ENCODE assay signal across 8 cellular contexts in genomic region chr18:74147779-74148542, GRCh38. TPM values are rescaled to one million over a fixed set of nuclear protein-coding genes. Genes with fewer than 3 reads are reported as not detected.
DNase-seq lines count a peak whose midpoint lies in the region; ATAC-seq and TF ChIP-seq lines count a peak whose summit lies in the region.

A gene with protein sequence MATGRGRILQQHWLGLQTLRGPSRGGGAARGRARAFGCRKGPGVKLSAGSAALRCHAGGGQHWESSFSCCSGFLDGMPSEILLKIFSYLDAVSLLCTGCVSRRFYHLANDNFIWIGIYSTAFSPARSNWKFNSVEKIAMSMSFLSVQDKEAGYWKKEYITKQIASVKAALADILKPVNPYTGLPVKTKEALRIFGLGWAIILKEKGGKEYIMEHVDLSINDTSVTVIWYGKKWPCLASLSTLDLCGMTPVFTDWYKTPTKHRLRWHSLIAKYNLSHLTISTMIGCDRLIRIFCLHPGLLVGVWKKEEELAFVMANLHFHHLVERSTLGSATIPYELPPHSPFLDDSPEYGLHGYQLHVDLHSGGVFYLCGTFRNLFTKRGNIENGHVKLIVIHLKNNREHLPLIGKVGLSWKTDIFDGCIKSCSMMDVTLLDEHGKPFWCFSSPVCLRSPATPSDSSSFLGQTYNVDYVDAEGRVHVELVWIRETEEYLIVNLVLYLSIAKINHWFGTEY (minus strand): TSS chr18:74147834. CDS start chr18:74147785, 49 bp downstream.
A gene with protein sequence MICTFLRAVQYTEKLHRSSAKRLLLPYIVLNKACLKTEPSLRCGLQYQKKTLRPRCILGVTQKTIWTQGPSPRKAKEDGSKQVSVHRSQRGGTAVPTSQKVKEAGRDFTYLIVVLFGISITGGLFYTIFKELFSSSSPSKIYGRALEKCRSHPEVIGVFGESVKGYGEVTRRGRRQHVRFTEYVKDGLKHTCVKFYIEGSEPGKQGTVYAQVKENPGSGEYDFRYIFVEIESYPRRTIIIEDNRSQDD (plus strand): TSS chr18:74148523. CDS start chr18:74148809, 286 bp downstream.

- H3K27me3 ChIP-seq in fibroblast of lung (ENCODE audit: control insufficient read depth, insufficient read depth, low read length) = no peaks in the 10 kb centered on the region

- H3K4me1 ChIP-seq in fibroblast of lung (ENCODE audit: control insufficient read depth, extremely low read depth, insufficient read depth, low read length) = peaks cover 6% of the 10 kb centered on the region

- DNase-seq in EL (peak; percentile 96), H4 (ENCODE audit: low spot score) (peak; percentile 91), LNCaP clone FGC (ENCODE audit: low read depth) (peak; percentile 93), RPMI8226 (peak; percentile 99), fibroblast of lung (ENCODE audit: low read depth in 2 of 2) (peak; percentile 96 to 97), naive B cell (peak; percentile 97)
- DNase-seq in activated T-helper 2 cell treated with anti-CD3 and anti-CD28 coated beads, Interferon-gamma antibody, Interleukin-2, Interleukin-4, amounts not matched to agents 10 μg/mL and 5 μg/mL and 100 μg/mL, durations not matched to agents 14 hours and 24 hours and 36 hours (ENCODE audit: low spot score) = peak; percentile 95
- DNase-seq in stimulated activated effector memory CD8-positive, alpha-beta T cell treated with anti-CD3 and anti-CD28 coated beads, Interleukin-12 subunit alpha, Interleukin-12 subunit beta, amount 100 ng/mL, for 72 hours (ENCODE audit: low spot score in 2 of 2) = peak; percentile 91 to 98

- peak within 1 kb of the TSS; percentile 82 for H3K9ac ChIP-seq in fibroblast of lung (ENCODE audit: insufficient read depth, low read length)

- peaks cover 43% of the 10 kb centered on the region for H3K79me2 ChIP-seq in fibroblast of lung (ENCODE audit: control insufficient read depth, insufficient read depth, low read length)

- peak within 1 kb of the TSS; percentile 97 for H2AFZ ChIP-seq in fibroblast of lung (ENCODE audit: low read length)

- H3K27ac ChIP-seq in fibroblast of lung (ENCODE audit: insufficient read depth, low read length) = peak within 1 kb of the TSS; percentile 90

- H3K4me3 ChIP-seq in LNCaP clone FGC (ENCODE audit: low read depth, low read length) (peak within 1 kb of the TSS; percentile 89), fibroblast of lung (replicated peaks in 1 of 4; ENCODE audit: control extremely low read depth in 1 of 4, insufficient read depth in 1 of 4, low read depth in 3 of 4, low read length in 4 of 4) (peak within 1 kb of the TSS; percentile 86 to 99 (median 97))

- no peaks in the 10 kb centered on the region for H4K20me1 ChIP-seq in fibroblast of lung (ENCODE audit: control insufficient read depth, extremely low read depth, insufficient read depth, low read length)

- TF ChIP-seq CTCF in LNCaP clone FGC (IDR thresholded peaks at IDR 0.05; ENCODE audit: control insufficient read depth, extremely low read depth, insufficient read depth) (no peak), fibroblast of lung (conservative IDR thresholded peaks at IDR 0.05 in 1 of 2, IDR thresholded peaks at IDR 0.05 in 1 of 2; ENCODE audit: low read depth in 1 of 2, low read length in 2 of 2) (no peak)

- intact Hi-C loops in activated T-helper 2 cell treated with anti-CD3 and anti-CD28 coated beads, Interferon-gamma antibody, Interleukin-2, Interleukin-4, amounts not matched to agents 10 μg/mL and 5 μg/mL and 100 μg/mL, durations not matched to agents 14 hours and 24 hours and 36 hours (cut with micrococcal nuclease) = loop anchor here (1.0 to 2.0 kb wide), 6 partner anchors 8 to 447 kb away; no protein-coding TSS in a partner anchor

- peaks cover 45% of the 10 kb centered on the region for H3K4me1 Mint-ChIP-seq in activated T-helper 2 cell treated with anti-CD3 and anti-CD28 coated beads, Interferon-gamma antibody, Interleukin-2, Interleukin-4, amounts not matched to agents 10 μg/mL and 5 μg/mL and 100 μg/mL, durations not matched to agents 14 hours and 24 hours and 36 hours (ENCODE audit: low read depth)
- peaks cover 38 to 43% (median 42%) of the 10 kb centered on the region in 3 donors for H3K4me1 Mint-ChIP-seq in naive B cell
- H3K4me1 Mint-ChIP-seq in stimulated activated effector memory CD8-positive, alpha-beta T cell treated with anti-CD3 and anti-CD28 coated beads, Interleukin-12 subunit alpha, Interleukin-12 subunit beta, amount 100 ng/mL, for 72 hours = peaks cover 43% of the 10 kb centered on the region

- peak within 1 kb of the TSS; percentile 98 for H3K4me2 ChIP-seq in fibroblast of lung (ENCODE audit: extremely low read depth, insufficient read depth, low read length)

- peaks cover 4% of the 10 kb centered on the region for H3K27me3 Mint-ChIP-seq in activated T-helper 2 cell treated with anti-CD3 and anti-CD28 coated beads, Interferon-gamma antibody, Interleukin-2, Interleukin-4, amounts not matched to agents 10 μg/mL and 5 μg/mL and 100 μg/mL, durations not matched to agents 14 hours and 24 hours and 36 hours (ENCODE audit: low read depth)
- peaks cover 0 to 7% (median 4%) of the 10 kb centered on the region in 3 donors for H3K27me3 Mint-ChIP-seq in naive B cell

- H3K9me3 Mint-ChIP-seq in activated T-helper 2 cell treated with anti-CD3 and anti-CD28 coated beads, Interferon-gamma antibody, Interleukin-2, Interleukin-4, amounts not matched to agents 10 μg/mL and 5 μg/mL and 100 μg/mL, durations not matched to agents 14 hours and 24 hours and 36 hours = no peaks in the 10 kb centered on the region
- H3K9me3 Mint-ChIP-seq in naive B cell = no peaks in the 10 kb centered on the region
- no peaks in the 10 kb centered on the region for H3K9me3 Mint-ChIP-seq in stimulated activated effector memory CD8-positive, alpha-beta T cell treated with anti-CD3 and anti-CD28 coated beads, Interleukin-12 subunit alpha, Interleukin-12 subunit beta, amount 100 ng/mL, for 72 hours

- H3K36me3 ChIP-seq in fibroblast of lung (ENCODE audit: control insufficient read depth, insufficient read depth, low read length) = peaks cover 2% of the 10 kb centered on the region

- peak within 1 kb of the TSS; percentile 98 for H3K27ac Mint-ChIP-seq in activated T-helper 2 cell treated with anti-CD3 and anti-CD28 coated beads, Interferon-gamma antibody, Interleukin-2, Interleukin-4, amounts not matched to agents 10 μg/mL and 5 μg/mL and 100 μg/mL, durations not matched to agents 14 hours and 24 hours and 36 hours
- H3K27ac Mint-ChIP-seq in naive B cell = peak within 1 kb of the TSS; percentile 97 to 100 (median 98)
- peak within 1 kb of the TSS; percentile 98 for H3K27ac Mint-ChIP-seq in stimulated activated effector memory CD8-positive, alpha-beta T cell treated with anti-CD3 and anti-CD28 coated beads, Interleukin-12 subunit alpha, Interleukin-12 subunit beta, amount 100 ng/mL, for 72 hours

- no peaks in the 10 kb centered on the region for H3K9me3 ChIP-seq in fibroblast of lung (ENCODE audit: control insufficient read depth, insufficient read depth, low read depth, low read length)

- H3K4me3 Mint-ChIP-seq in activated T-helper 2 cell treated with anti-CD3 and anti-CD28 coated beads, Interferon-gamma antibody, Interleukin-2, Interleukin-4, amounts not matched to agents 10 μg/mL and 5 μg/mL and 100 μg/mL, durations not matched to agents 14 hours and 24 hours and 36 hours (ENCODE audit: low read depth) = peak within 1 kb of the TSS; percentile 99
- H3K4me3 Mint-ChIP-seq in naive B cell = peak within 1 kb of the TSS; percentile 93 to 100 (median 98)
- H3K4me3 Mint-ChIP-seq in stimulated activated effector memory CD8-positive, alpha-beta T cell treated with anti-CD3 and anti-CD28 coated beads, Interleukin-12 subunit alpha, Interleukin-12 subunit beta, amount 100 ng/mL, for 72 hours = peak within 1 kb of the TSS; percentile 93

- peak; percentile 82 for ATAC-seq in naive B cell (ENCODE audit: low read depth in 2 of 2)
- peak; percentile 93 for ATAC-seq in stimulated activated effector memory CD8-positive, alpha-beta T cell treated with anti-CD3 and anti-CD28 coated beads, Interleukin-12 subunit alpha, Interleukin-12 subunit beta, amount 100 ng/mL, for 72 hours

- H3K36me3 Mint-ChIP-seq in activated T-helper 2 cell treated with anti-CD3 and anti-CD28 coated beads, Interferon-gamma antibody, Interleukin-2, Interleukin-4, amounts not matched to agents 10 μg/mL and 5 μg/mL and 100 μg/mL, durations not matched to agents 14 hours and 24 hours and 36 hours (ENCODE audit: low read depth) = peaks cover 15% of the 10 kb centered on the region
- H3K36me3 Mint-ChIP-seq in naive B cell = peaks cover 0 to 5% of the 10 kb centered on the region in 2 donors
- peaks cover 40% of the 10 kb centered on the region for H3K36me3 Mint-ChIP-seq in stimulated activated effector memory CD8-positive, alpha-beta T cell treated with anti-CD3 and anti-CD28 coated beads, Interleukin-12 subunit alpha, Interleukin-12 subunit beta, amount 100 ng/mL, for 72 hours

RNA-seq across cellular contexts. Expression of the first gene that starts in this region (rescaled TPM):
- total RNA-seq in H4 (2014; rRNA removed; shearing (Covaris generic)) = 0.41 TPM in 1 of 2 replicates, not detected in the other
- total RNA-seq in activated T-helper 2 cell treated with anti-CD3 and anti-CD28 coated beads, Interferon-gamma antibody, Interleukin-2, Interleukin-4, amounts not matched to agents 10 μg/mL and 5 μg/mL and 100 μg/mL, durations not matched to agents 14 hours and 24 hours and 36 hours = 0.91 and 1.1 TPM in 2 replicates
- total RNA-seq in fibroblast of lung = 0.77 and 0.83 TPM in 2 replicates
- polyA plus RNA-seq in fibroblast of lung = 0.75 and 0.77 TPM in 2 replicates
- 0.50 and 0.93 TPM in 2 replicates for polyA plus RNA-seq in fibroblast of lung (2012)
- 0.96 TPM in 1 of 2 replicates, not detected in the other for polyA minus RNA-seq in fibroblast of lung (ENCODE audit: low replicate concordance)
- polyA plus RNA-seq in naive B cell (ENCODE audit: low read depth in 6 of 6) = 10 to 100 TPM in 1 of 6 donors, 1 to 10 TPM in 5; 2.0 to 10.5 (median 3.6) TPM

RNA-seq across cellular contexts. Expression of the second gene that starts in this region (rescaled TPM):
- total RNA-seq in H4 (2014; rRNA removed; shearing (Covaris generic)) = 29.2 and 38.6 TPM in 2 replicates
- 48.3 and 50.0 TPM in 2 replicates for total RNA-seq in activated T-helper 2 cell treated with anti-CD3 and anti-CD28 coated beads, Interferon-gamma antibody, Interleukin-2, Interleukin-4, amounts not matched to agents 10 μg/mL and 5 μg/mL and 100 μg/mL, durations not matched to agents 14 hours and 24 hours and 36 hours
- total RNA-seq in fibroblast of lung = 20.1 and 21.6 TPM in 2 replicates
- polyA plus RNA-seq in fibroblast of lung (36.6 and 52.0 TPM in 2 replicates), naive B cell (ENCODE audit: low read depth in 6 of 6) (10 to 100 TPM; 16.0 to 28.3 (median 19.3) TPM)
- 32.1 and 47.8 TPM in 2 replicates for polyA plus RNA-seq in fibroblast of lung (2012)
- polyA minus RNA-seq in fibroblast of lung (ENCODE audit: low replicate concordance) = 13.0 and 14.5 TPM in 2 replicates

Comparison
In these comparisons a context has a peak if more than half of its experiments do, and no peak if none do; other contexts are left out.
1. Peak in every context shown above with its lines: DNase-seq, ATAC-seq, H3K4me3 ChIP-seq and H3K27ac ChIP-seq.